In the genomic region with DNA sequence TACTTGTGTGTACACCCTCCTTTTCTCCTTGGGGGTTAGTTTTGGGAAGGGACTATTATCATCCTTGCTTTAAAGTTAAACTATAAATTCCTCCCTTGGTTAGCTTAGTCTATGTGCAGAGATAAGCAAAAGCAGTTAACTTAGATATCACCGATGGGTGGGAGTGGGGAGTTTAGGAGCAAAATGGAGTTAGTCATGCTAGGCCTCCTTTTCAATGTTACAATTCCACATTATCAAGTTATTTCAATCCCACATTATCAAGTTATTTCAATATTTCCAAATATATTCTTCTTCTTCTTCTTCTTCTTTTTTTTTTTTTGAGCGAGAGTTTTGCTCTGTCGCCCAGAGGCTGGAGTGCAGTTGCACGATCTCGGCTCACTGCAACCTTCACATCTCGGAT, we compare ENCODE assay signal across 1 cellular context.
A peak's percentile ranks its signal among the peaks of the same experiment; 100 is the strongest.
TF ChIP-seq lines count a peak whose summit lies in the region.

No MANE protein-coding gene starts in this region.

TF ChIP-seq in K562, 482 proteins besides CTCF, POLR2A, EP300 and RAD21 (continued from another document and continues in another):
- TF ChIP-seq, protein P1, sequence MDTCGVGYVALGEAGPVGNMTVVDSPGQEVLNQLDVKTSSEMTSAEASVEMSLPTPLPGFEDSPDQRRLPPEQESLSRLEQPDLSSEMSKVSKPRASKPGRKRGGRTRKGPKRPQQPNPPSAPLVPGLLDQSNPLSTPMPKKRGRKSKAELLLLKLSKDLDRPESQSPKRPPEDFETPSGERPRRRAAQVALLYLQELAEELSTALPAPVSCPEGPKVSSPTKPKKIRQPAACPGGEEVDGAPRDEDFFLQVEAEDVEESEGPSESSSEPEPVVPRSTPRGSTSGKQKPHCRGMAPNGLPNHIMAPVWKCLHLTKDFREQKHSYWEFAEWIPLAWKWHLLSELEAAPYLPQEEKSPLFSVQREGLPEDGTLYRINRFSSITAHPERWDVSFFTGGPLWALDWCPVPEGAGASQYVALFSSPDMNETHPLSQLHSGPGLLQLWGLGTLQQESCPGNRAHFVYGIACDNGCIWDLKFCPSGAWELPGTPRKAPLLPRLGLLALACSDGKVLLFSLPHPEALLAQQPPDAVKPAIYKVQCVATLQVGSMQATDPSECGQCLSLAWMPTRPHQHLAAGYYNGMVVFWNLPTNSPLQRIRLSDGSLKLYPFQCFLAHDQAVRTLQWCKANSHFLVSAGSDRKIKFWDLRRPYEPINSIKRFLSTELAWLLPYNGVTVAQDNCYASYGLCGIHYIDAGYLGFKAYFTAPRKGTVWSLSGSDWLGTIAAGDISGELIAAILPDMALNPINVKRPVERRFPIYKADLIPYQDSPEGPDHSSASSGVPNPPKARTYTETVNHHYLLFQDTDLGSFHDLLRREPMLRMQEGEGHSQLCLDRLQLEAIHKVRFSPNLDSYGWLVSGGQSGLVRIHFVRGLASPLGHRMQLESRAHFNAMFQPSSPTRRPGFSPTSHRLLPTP (IDR thresholded peaks at IDR 0.05; ENCODE audit: borderline replicate concordance, extremely low read depth, insufficient read length): no peak
- TF ChIP-seq NEUROD1 (IDR thresholded peaks at IDR 0.05; ENCODE audit: borderline replicate concordance, low read depth, low read length, partially characterized antibody) (no peak), SOX6 (IDR thresholded peaks at IDR 0.05) (no peak), ZNF133 (CRISPR knock-in tag; IDR thresholded peaks at IDR 0.05) (no peak), CCAR2 (IDR thresholded peaks at IDR 0.05; ENCODE audit: low read depth, low read length) (no peak), HDGF (IDR thresholded peaks at IDR 0.05) (no peak), ARID2 (IDR thresholded peaks at IDR 0.05) (no peak), SMARCA4 (IDR thresholded peaks at IDR 0.05) (no peak), GATAD2A (IDR thresholded peaks at IDR 0.05) (no peak), FOS (IDR thresholded peaks at IDR 0.05; ENCODE audit: extremely low read depth, insufficient read length) (no peak), ZNF592 (IDR thresholded peaks at IDR 0.05) (peak; percentile 70), ZNF431 (CRISPR knock-in tag; IDR thresholded peaks at IDR 0.05) (no peak), ZFX (CRISPR knock-in tag; IDR thresholded peaks at IDR 0.05) (no peak), CHCHD3 (CRISPR knock-in tag; IDR thresholded peaks at IDR 0.05) (no peak), PTRF (tag; IDR thresholded peaks at IDR 0.05) (peak; percentile 78), ZNF639 (CRISPR knock-in tag; conservative IDR thresholded peaks at IDR 0.05 in 1 of 2, IDR thresholded peaks at IDR 0.05 in 1 of 2) (0 out of 4 replicates have a peak, but pooled peaks of 1 of the 2 experiments have one; percentile 44), DDX20 (tag; IDR thresholded peaks at IDR 0.05; ENCODE audit: low read depth) (peak; percentile 80; the same call in 1 of the 2 replicates), ZKSCAN8 (CRISPR knock-in tag; IDR thresholded peaks at IDR 0.05) (no peak), FOXP1 (CRISPR knock-in tag; IDR thresholded peaks at IDR 0.05) (no peak), ZNF274 (IDR thresholded peaks at IDR 0.05; ENCODE audit: borderline replicate concordance, low read depth, low read length) (no peak), ZBTB2 (IDR thresholded peaks at IDR 0.05) (no peak), STAG1 (CRISPR knock-in tag; IDR thresholded peaks at IDR 0.05; ENCODE audit: borderline replicate concordance) (no peak), SRSF9 (IDR thresholded peaks at IDR 0.05; ENCODE audit: borderline replicate concordance, low read depth, low read length) (no peak), KLF13 (tag; IDR thresholded peaks at IDR 0.05; ENCODE audit: borderline replicate concordance, low read depth) (no peak), COPS2 (conservative IDR thresholded peaks at IDR 0.05) (no peak), ZNF282 (CRISPR knock-in tag; IDR thresholded peaks at IDR 0.05) (no peak), GTF2B (IDR thresholded peaks at IDR 0.05; ENCODE audit: extremely low read depth, insufficient read length) (no peak), HNRNPL (IDR thresholded peaks at IDR 0.05; ENCODE audit: low read depth, low read length) (no peak), DMBX1 (CRISPR knock-in tag; IDR thresholded peaks at IDR 0.05; ENCODE audit: borderline replicate concordance) (0 out of 2 replicates have a peak, but pooled peaks have one; percentile 19), E2F6 (IDR thresholded peaks at IDR 0.05; ENCODE audit: borderline replicate concordance in 1 of 2, extremely low read depth in 1 of 2, insufficient read depth in 1 of 2, insufficient read length in 1 of 2, low read depth in 1 of 2, low read length in 1 of 2, poor library complexity in 1 of 2, severe bottlenecking in 1 of 2) (no peak), ZNF175 (CRISPR knock-in tag; IDR thresholded peaks at IDR 0.05; ENCODE audit: low read depth) (no peak), ZNF134 (CRISPR knock-in tag; conservative IDR thresholded peaks at IDR 0.05) (no peak), CREB3 (tag; conservative IDR thresholded peaks at IDR 0.05; ENCODE audit: low read depth) (peak; percentile 80), IFI16 (CRISPR knock-in tag; IDR thresholded peaks at IDR 0.05) (no peak)
- TF ChIP-seq, protein P2, sequence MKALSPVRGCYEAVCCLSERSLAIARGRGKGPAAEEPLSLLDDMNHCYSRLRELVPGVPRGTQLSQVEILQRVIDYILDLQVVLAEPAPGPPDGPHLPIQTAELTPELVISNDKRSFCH (CRISPR knock-in tag; IDR thresholded peaks at IDR 0.05): no peak
- TF ChIP-seq, protein P2 (tag; IDR thresholded peaks at IDR 0.05): peak; percentile 62; the same call in 1 of the 2 replicates
- TF ChIP-seq, protein P3, sequence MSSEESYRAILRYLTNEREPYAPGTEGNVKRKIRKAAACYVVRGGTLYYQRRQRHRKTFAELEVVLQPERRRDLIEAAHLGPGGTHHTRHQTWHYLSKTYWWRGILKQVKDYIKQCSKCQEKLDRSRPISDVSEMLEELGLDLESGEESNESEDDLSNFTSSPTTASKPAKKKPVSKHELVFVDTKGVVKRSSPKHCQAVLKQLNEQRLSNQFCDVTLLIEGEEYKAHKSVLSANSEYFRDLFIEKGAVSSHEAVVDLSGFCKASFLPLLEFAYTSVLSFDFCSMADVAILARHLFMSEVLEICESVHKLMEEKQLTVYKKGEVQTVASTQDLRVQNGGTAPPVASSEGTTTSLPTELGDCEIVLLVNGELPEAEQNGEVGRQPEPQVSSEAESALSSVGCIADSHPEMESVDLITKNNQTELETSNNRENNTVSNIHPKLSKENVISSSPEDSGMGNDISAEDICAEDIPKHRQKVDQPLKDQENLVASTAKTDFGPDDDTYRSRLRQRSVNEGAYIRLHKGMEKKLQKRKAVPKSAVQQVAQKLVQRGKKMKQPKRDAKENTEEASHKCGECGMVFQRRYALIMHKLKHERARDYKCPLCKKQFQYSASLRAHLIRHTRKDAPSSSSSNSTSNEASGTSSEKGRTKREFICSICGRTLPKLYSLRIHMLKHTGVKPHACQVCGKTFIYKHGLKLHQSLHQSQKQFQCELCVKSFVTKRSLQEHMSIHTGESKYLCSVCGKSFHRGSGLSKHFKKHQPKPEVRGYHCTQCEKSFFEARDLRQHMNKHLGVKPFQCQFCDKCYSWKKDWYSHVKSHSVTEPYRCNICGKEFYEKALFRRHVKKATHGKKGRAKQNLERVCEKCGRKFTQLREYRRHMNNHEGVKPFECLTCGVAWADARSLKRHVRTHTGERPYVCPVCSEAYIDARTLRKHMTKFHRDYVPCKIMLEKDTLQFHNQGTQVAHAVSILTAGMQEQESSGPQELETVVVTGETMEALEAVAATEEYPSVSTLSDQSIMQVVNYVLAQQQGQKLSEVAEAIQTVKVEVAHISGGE (CRISPR knock-in tag; IDR thresholded peaks at IDR 0.05): no peak
